ENCODE assay signal across 1 cellular context in the genomic region with DNA sequence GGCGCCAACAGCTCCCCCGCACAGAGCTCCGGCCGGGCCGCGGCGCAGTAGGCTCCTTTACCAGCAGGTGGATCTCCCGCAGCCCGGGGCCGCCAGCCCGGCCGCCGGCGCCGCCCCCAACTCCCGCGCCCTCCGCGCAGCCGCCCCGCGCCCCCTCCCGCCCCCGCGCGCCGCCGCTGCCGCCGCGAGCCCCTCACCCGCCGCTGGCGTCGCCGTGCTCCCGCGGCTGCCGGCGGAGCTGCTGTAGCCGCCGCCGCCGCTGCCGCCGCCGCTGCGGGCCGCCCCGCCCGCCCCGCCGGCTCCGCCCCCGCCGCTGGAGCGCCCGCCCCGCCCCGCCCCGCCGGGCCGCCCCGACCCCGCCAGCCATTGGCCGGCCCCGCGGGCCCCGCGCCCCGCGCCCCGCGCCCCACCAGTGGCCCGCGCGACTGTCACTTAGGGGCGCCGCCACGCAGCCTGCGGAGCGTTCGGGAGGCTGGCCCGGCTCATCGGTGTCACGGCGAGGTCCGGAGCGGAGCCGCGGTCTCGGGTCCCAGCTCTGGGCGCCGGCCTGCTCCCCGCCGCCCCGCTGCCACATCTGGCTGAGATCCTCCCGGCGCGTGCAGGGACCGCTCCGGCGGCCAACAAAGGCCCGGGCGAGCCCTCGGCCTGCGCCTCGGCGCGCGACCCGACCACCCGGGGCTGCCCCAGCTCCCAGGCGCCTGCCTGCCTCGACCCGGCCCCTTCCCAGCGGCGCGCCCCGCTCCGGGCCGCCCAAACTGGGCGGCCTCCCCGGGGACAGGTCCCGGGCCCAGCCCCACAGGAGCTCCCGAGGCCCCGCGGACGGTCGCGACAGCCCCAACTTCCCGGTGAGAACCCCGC.
TF ChIP-seq lines count a peak whose summit lies in the region.

A gene (minus strand): TSS at position 282 of the 858 bp plus-strand sequence. CDS start 4,800 bp downstream, outside the sequence.

TF ChIP-seq in HepG2, 621 proteins besides CTCF, POLR2A, EP300 and RAD21 (continued from another document):
- TF ChIP-seq, protein P1, sequence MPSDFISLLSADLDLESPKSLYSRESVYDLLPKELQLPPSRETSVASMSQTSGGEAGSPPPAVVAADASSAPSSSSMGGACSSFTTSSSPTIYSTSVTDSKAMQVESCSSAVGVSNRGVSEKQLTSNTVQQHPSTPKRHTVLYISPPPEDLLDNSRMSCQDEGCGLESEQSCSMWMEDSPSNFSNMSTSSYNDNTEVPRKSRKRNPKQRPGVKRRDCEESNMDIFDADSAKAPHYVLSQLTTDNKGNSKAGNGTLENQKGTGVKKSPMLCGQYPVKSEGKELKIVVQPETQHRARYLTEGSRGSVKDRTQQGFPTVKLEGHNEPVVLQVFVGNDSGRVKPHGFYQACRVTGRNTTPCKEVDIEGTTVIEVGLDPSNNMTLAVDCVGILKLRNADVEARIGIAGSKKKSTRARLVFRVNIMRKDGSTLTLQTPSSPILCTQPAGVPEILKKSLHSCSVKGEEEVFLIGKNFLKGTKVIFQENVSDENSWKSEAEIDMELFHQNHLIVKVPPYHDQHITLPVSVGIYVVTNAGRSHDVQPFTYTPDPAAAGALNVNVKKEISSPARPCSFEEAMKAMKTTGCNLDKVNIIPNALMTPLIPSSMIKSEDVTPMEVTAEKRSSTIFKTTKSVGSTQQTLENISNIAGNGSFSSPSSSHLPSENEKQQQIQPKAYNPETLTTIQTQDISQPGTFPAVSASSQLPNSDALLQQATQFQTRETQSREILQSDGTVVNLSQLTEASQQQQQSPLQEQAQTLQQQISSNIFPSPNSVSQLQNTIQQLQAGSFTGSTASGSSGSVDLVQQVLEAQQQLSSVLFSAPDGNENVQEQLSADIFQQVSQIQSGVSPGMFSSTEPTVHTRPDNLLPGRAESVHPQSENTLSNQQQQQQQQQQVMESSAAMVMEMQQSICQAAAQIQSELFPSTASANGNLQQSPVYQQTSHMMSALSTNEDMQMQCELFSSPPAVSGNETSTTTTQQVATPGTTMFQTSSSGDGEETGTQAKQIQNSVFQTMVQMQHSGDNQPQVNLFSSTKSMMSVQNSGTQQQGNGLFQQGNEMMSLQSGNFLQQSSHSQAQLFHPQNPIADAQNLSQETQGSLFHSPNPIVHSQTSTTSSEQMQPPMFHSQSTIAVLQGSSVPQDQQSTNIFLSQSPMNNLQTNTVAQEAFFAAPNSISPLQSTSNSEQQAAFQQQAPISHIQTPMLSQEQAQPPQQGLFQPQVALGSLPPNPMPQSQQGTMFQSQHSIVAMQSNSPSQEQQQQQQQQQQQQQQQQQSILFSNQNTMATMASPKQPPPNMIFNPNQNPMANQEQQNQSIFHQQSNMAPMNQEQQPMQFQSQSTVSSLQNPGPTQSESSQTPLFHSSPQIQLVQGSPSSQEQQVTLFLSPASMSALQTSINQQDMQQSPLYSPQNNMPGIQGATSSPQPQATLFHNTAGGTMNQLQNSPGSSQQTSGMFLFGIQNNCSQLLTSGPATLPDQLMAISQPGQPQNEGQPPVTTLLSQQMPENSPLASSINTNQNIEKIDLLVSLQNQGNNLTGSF (CRISPR knock-in tag; IDR thresholded peaks at IDR 0.05), result peak; percentile 81; the same call in 1 of the 2 replicates
